ENCODE assay signal across 10 cellular contexts in genomic region chr1:214282696-214283225, GRCh38. TPM values are rescaled to one million over a fixed set of nuclear protein-coding genes. Genes with fewer than 3 reads are reported as not detected.
DNase-seq lines count a peak whose midpoint lies in the region; ATAC-seq and TF ChIP-seq lines count a peak whose summit lies in the region.
"Had no signal": no experiment of that assay in that cellular context is flagged by ENCODE, and none has a peak within 500 bp of the region (broad histone marks: within the 10 kb centered on the region; RNA-seq: fewer than 3 reads in every experiment).

No MANE protein-coding gene starts in this region.

- no peaks in the 10 kb centered on the region for H3K79me2 ChIP-seq in fibroblast of lung (ENCODE audit: control insufficient read depth, insufficient read depth, low read length)

- ATAC-seq in GM19395 (IDR thresholded peaks at IDR 0.05; ENCODE audit: unreplicated experiment), result no peak

- no peak overlapping the region for H3K27ac ChIP-seq in fibroblast of lung (ENCODE audit: insufficient read depth, low read length)
- H3K27ac ChIP-seq in suprapubic skin, result no peak overlapping the region
- no peak overlapping the region for H3K27ac ChIP-seq in sigmoid colon

- no peaks in the 10 kb centered on the region for H3K27me3 Mint-ChIP-seq in activated CD4-positive, alpha-beta memory T cell treated with anti-CD3 and anti-CD28 coated beads for 36 hours

- peaks cover 35% of the 10 kb centered on the region for H3K4me1 Mint-ChIP-seq in activated CD4-positive, alpha-beta memory T cell treated with anti-CD3 and anti-CD28 coated beads for 36 hours (ENCODE audit: low read depth)

- CTCF ChIA-PET in activated CD4-positive, alpha-beta memory T cell treated with anti-CD3 and anti-CD28 coated beads for 36 hours (lab: Charles Lee), result interaction anchor here (1.5 to 2.9 kb wide), 3 partner anchors 21 to 50 kb away, joined by 7 to 16 read pairs (median 15); no protein-coding TSS in a partner anchor

- DNase-seq in stimulated activated CD4-positive, alpha-beta T cell treated with anti-CD3 and anti-CD28 coated beads, Interleukin-15, amount 100 ng/mL, for 24 hours, result peak; percentile 30
- no peak for DNase-seq in stimulated activated CD4-positive, alpha-beta T cell treated with anti-CD3 and anti-CD28 coated beads, Interleukin-4, amount 100 ng/mL, for 4 hours
- DNase-seq in activated CD4-positive, alpha-beta memory T cell treated with anti-CD3 and anti-CD28 coated beads for 36 hours, result peak; percentile 38
- no peak for DNase-seq in fibroblast of lung (ENCODE audit: low read depth in 2 of 2)
- no peak for DNase-seq in suprapubic skin (ENCODE audit: low spot score in 2 of 2)
- DNase-seq in NCI-H2196 treated with DMSO at 0.1 percent for 48 hours (lab: John Stamatoyannopoulos, UW; ENCODE audit: unreplicated experiment), result no peak
- no peak for DNase-seq in sigmoid colon
- DNase-seq: NCI-H226, T-helper 9 cell had no signal

- H3K36me3 Mint-ChIP-seq in activated CD4-positive, alpha-beta memory T cell treated with anti-CD3 and anti-CD28 coated beads for 36 hours, result peaks cover 3% of the 10 kb centered on the region

- peaks cover 2% of the 10 kb centered on the region for H3K4me1 ChIP-seq in fibroblast of lung (ENCODE audit: control insufficient read depth, extremely low read depth, insufficient read depth, low read length)
- peaks cover 34% of the 10 kb centered on the region for H3K4me1 ChIP-seq in suprapubic skin
- H3K4me1 ChIP-seq in sigmoid colon, result peaks cover 0 to 27% (median 11%) of the 10 kb centered on the region in 4 donors

- H3K4me2 ChIP-seq in fibroblast of lung (ENCODE audit: extremely low read depth, insufficient read depth, low read length), result peak overlapping the region; percentile 72

- no peak overlapping the region for H2AFZ ChIP-seq in fibroblast of lung (ENCODE audit: low read length)

- TF ChIP-seq POLR2A in suprapubic skin (IDR thresholded peaks at IDR 0.05) (no peak), sigmoid colon (IDR thresholded peaks at IDR 0.05) (no peak)

- no peaks in the 10 kb centered on the region for H4K20me1 ChIP-seq in fibroblast of lung (ENCODE audit: control insufficient read depth, extremely low read depth, insufficient read depth, low read length)

- H3K4me3 ChIP-seq in fibroblast of lung (replicated peaks in 1 of 4; ENCODE audit: control extremely low read depth in 1 of 4, insufficient read depth in 1 of 4, low read depth in 3 of 4, low read length in 4 of 4) (no peak overlapping the region), suprapubic skin (peak overlapping the region; percentile 75), sigmoid colon (no peak overlapping the region)

- no peak overlapping the region for H3K9ac ChIP-seq in fibroblast of lung (ENCODE audit: insufficient read depth, low read length)

- POLR2A ChIA-PET in activated CD4-positive, alpha-beta memory T cell treated with anti-CD3 and anti-CD28 coated beads for 36 hours (lab: Charles Lee), result no interaction called here

- H3K36me3 ChIP-seq in fibroblast of lung (ENCODE audit: control insufficient read depth, insufficient read depth, low read length) (no peaks in the 10 kb centered on the region), suprapubic skin (no peaks in the 10 kb centered on the region), sigmoid colon (no peaks in the 10 kb centered on the region)

- TF ChIP-seq CTCF in fibroblast of lung (conservative IDR thresholded peaks at IDR 0.05 in 1 of 2, IDR thresholded peaks at IDR 0.05 in 1 of 2; ENCODE audit: low read depth in 1 of 2, low read length in 2 of 2) (no peak), suprapubic skin (IDR thresholded peaks at IDR 0.05) (no peak), sigmoid colon (IDR thresholded peaks at IDR 0.05) (no peak)

- peak overlapping the region; percentile 86 for H3K4me3 Mint-ChIP-seq in activated CD4-positive, alpha-beta memory T cell treated with anti-CD3 and anti-CD28 coated beads for 36 hours

- H3K27ac Mint-ChIP-seq in activated CD4-positive, alpha-beta memory T cell treated with anti-CD3 and anti-CD28 coated beads for 36 hours, result no peak overlapping the region

- intact Hi-C loops in activated CD4-positive, alpha-beta memory T cell treated with anti-CD3 and anti-CD28 coated beads for 36 hours (cut with micrococcal nuclease), result loop anchor here (5.0 kb wide), 2 partner anchors 155 to 320 kb away; partner anchors contain the start of gene CENPF
- intact Hi-C loops in sigmoid colon (cut with DNase I), result no loop called here

- TF ChIP-seq EP300 in suprapubic skin (IDR thresholded peaks at IDR 0.05) (no peak), sigmoid colon (IDR thresholded peaks at IDR 0.05) (no peak)

- H3K27me3 ChIP-seq in fibroblast of lung (ENCODE audit: control insufficient read depth, insufficient read depth, low read length), result no peaks in the 10 kb centered on the region
- H3K27me3 ChIP-seq in suprapubic skin, result no peaks in the 10 kb centered on the region
- H3K27me3 ChIP-seq in sigmoid colon, result no peaks in the 10 kb centered on the region

- 78% methylated on average over 8 of the region's 8 CpGs for WGBS in suprapubic skin
- WGBS in sigmoid colon, 2 donors, result 84 to 91% methylated on average over 8 of the region's 8 CpGs

- H3K9me3 ChIP-seq in fibroblast of lung (ENCODE audit: control insufficient read depth, insufficient read depth, low read depth, low read length), result no peaks in the 10 kb centered on the region
- no peaks in the 10 kb centered on the region for H3K9me3 ChIP-seq in suprapubic skin
- H3K9me3 ChIP-seq in sigmoid colon, result no peaks in the 10 kb centered on the region

- H3K9me3 Mint-ChIP-seq in activated CD4-positive, alpha-beta memory T cell treated with anti-CD3 and anti-CD28 coated beads for 36 hours, result no peaks in the 10 kb centered on the region

RNA-seq across cellular contexts. Expression of gene SMYD2, which starts 1.8 kb away (rescaled TPM):
- total RNA-seq in activated CD4-positive, alpha-beta memory T cell treated with anti-CD3 and anti-CD28 coated beads for 36 hours, result 10 to 100 TPM; 31.1 to 32.8 TPM
- total RNA-seq in fibroblast of lung, result 20.3 and 23.3 TPM in 2 replicates
- 26.3 and 39.2 TPM in 2 replicates for polyA plus RNA-seq in fibroblast of lung
- 21.5 and 31.2 TPM in 2 replicates for polyA plus RNA-seq in fibroblast of lung (2012)
- 7.6 and 11.1 TPM in 2 replicates for polyA minus RNA-seq in fibroblast of lung (ENCODE audit: low replicate concordance)
- total RNA-seq in suprapubic skin, result 10 to 100 TPM; 25.3 to 30.7 (median 27.8) TPM
- total RNA-seq in sigmoid colon, result 10 to 100 TPM; 12.5 to 19.9 (median 15.9) TPM
- polyA plus RNA-seq in sigmoid colon, result 10 to 100 TPM; 14.3 to 23.4 (median 16.7) TPM

Comparison
In these comparisons a context has a peak if more than half of its experiments do, and no peak if none do; other contexts are left out.
1. DNase-seq: peak in stimulated activated CD4-positive, alpha-beta T cell treated with anti-CD3 and anti-CD28 coated beads, Interleukin-15, amount 100 ng/mL, for 24 hours (single experiment) and activated CD4-positive, alpha-beta memory T cell treated with anti-CD3 and anti-CD28 coated beads for 36 hours (single experiment); none in stimulated activated CD4-positive, alpha-beta T cell treated with anti-CD3 and anti-CD28 coated beads, Interleukin-4, amount 100 ng/mL, for 4 hours (0 of 2), fibroblast of lung (0 of 2), suprapubic skin (0 of 2), NCI-H2196 treated with DMSO at 0.1 percent for 48 hours (single experiment) and sigmoid colon (single experiment).